ENCODE assay signal across 8 cellular contexts in genomic region chr5:154753792-154754191, GRCh38. TPM values are rescaled to one million over a fixed set of nuclear protein-coding genes. Genes with fewer than 3 reads are reported as not detected.
DNase-seq lines count a peak whose midpoint lies in the region; ATAC-seq lines count a peak whose summit lies in the region.

No MANE protein-coding gene starts in this region.

- H3K36me3 Mint-ChIP-seq in activated CD4-positive, alpha-beta T cell treated with anti-CD3 and anti-CD28 coated beads for 36 hours (ENCODE audit: low read depth) = peaks cover 7% of the 10 kb centered on the region

- peak overlapping the region; percentile 99 for H3K27ac Mint-ChIP-seq in activated CD4-positive, alpha-beta T cell treated with anti-CD3 and anti-CD28 coated beads for 36 hours

- peaks cover 24% of the 10 kb centered on the region for H3K4me1 Mint-ChIP-seq in activated CD4-positive, alpha-beta T cell treated with anti-CD3 and anti-CD28 coated beads for 36 hours

- no peak for ATAC-seq in activated CD4-positive, alpha-beta T cell treated with anti-CD3 and anti-CD28 coated beads for 36 hours
- no peak for ATAC-seq in GM21619 (IDR thresholded peaks at IDR 0.05; ENCODE audit: unreplicated experiment)
- ATAC-seq in GM18868 (IDR thresholded peaks at IDR 0.05; ENCODE audit: unreplicated experiment) = no peak

- CTCF ChIA-PET in activated CD4-positive, alpha-beta T cell treated with anti-CD3 and anti-CD28 coated beads for 36 hours (lab: Charles Lee) = interaction anchor here (0.9 kb wide), 1 partner anchor 103 kb away, joined by 7 read pairs; no protein-coding TSS in a partner anchor

- no peaks in the 10 kb centered on the region for H3K27me3 Mint-ChIP-seq in activated CD4-positive, alpha-beta T cell treated with anti-CD3 and anti-CD28 coated beads for 36 hours

- DNase-seq in activated CD4-positive, alpha-beta T cell treated with anti-CD3 and anti-CD28 coated beads for 36 hours = no peak
- DNase-seq in activated CD4-positive, alpha-beta T cell treated with anti-CD3 and anti-CD28 coated beads for 4 hours = no peak
- DNase-seq in SW480 (ENCODE audit: low spot score) (peak; percentile 76), fibroblast of peridontal ligament (ENCODE audit: extremely low read depth) (peak; percentile 98), non-pigmented ciliary epithelial cell (ENCODE audit: low read depth) (peak; percentile 66), DMS153 (lab: John Stamatoyannopoulos, UW) (no peak)

- peak overlapping the region; percentile 88 for H3K4me3 Mint-ChIP-seq in activated CD4-positive, alpha-beta T cell treated with anti-CD3 and anti-CD28 coated beads for 36 hours

- POLR2A ChIA-PET in activated CD4-positive, alpha-beta T cell treated with anti-CD3 and anti-CD28 coated beads for 36 hours (lab: Charles Lee) = interaction anchor here (1.3 kb wide), 1 partner anchor 31 kb away, joined by 4 read pairs; no protein-coding TSS in a partner anchor

- intact Hi-C loops in activated CD4-positive, alpha-beta T cell treated with anti-CD3 and anti-CD28 coated beads for 36 hours (cut with DNase I, micrococcal nuclease) = loop anchor here (1.0 to 5.0 kb wide), 5 partner anchors 71 to 715 kb away; partner anchors contain the start of genes FAM114A2 (in 1 of the 2) and MFAP3 (in 1 of the 2)

- no peaks in the 10 kb centered on the region for H3K9me3 Mint-ChIP-seq in activated CD4-positive, alpha-beta T cell treated with anti-CD3 and anti-CD28 coated beads for 36 hours (ENCODE audit: low read depth)

RNA-seq across cellular contexts. Expression of gene LARP1, which starts 1.4 kb away (rescaled TPM):
- total RNA-seq in activated CD4-positive, alpha-beta T cell treated with anti-CD3 and anti-CD28 coated beads for 36 hours = 100 to 1,000 TPM; 225 to 339 TPM

Comparison
In these comparisons a context has a peak if more than half of its experiments do, and no peak if none do; other contexts are left out.
1. DNase-seq: peak in SW480 (single experiment), fibroblast of peridontal ligament (single experiment) and non-pigmented ciliary epithelial cell (single experiment); none in activated CD4-positive, alpha-beta T cell treated with anti-CD3 and anti-CD28 coated beads for 36 hours (single experiment), activated CD4-positive, alpha-beta T cell treated with anti-CD3 and anti-CD28 coated beads for 4 hours (0 of 2) and DMS153 (single experiment).